Comparison of ENCODE assay signal across 8 cellular contexts in genomic region chr1:244865028-244865371, GRCh38. TPM values are rescaled to one million over a fixed set of nuclear protein-coding genes. Genes with fewer than 3 reads are reported as not detected.
A peak's percentile ranks its signal among the peaks of the same experiment; 100 is the strongest.
DNase-seq lines count a peak whose midpoint lies in the region; ATAC-seq, FAIRE-seq and TF ChIP-seq lines count a peak whose summit lies in the region.

No MANE protein-coding gene starts in this region.

- TSS peak; percentile 97 for BruUV-seq in HepG2 (replicated peaks; lab: Mats Ljungman, UMichigan)

- H3K4me3 ChIP-seq in brain microvascular endothelial cell (ENCODE audit: low read depth, low read length) (peak overlapping the region; percentile 62), HepG2 (replicated peaks in 1 of 3; ENCODE audit: insufficient read depth in 1 of 3, low read depth in 2 of 3, low read length in 3 of 3) (peak overlapping the region; percentile 62 to 100 (median 97))

- WGBS in HepG2 (ENCODE audit: low lambda C conversion rate), result 0% methylated on average over 9 of the region's 9 CpGs

- H3K9ac ChIP-seq in HepG2 (ENCODE audit: insufficient read depth, low read depth, low read length), result peak overlapping the region; percentile 100

- peak; percentile 46 for ATAC-seq in HepG2
- no peak for ATAC-seq in HG03457 (IDR thresholded peaks at IDR 0.05; ENCODE audit: unreplicated experiment)
- no peak for ATAC-seq in sciatic nerve

- CTCF ChIA-PET in HepG2 (lab: Yijun Ruan, JAX; ENCODE audit: low intra/inter-chr PET ratio, low total read pairs), result no interaction called here

- POLR2A ChIA-PET in HepG2 (lab: Yijun Ruan, JAX), result interaction anchor here (0.6 to 8.0 kb wide), 9 partner anchors 12 to 213 kb away, joined by 3 to 163 read pairs (median 6); partner anchors contain the start of gene COX20

- peaks cover 29% of the 10 kb centered on the region for H4K20me1 ChIP-seq in HepG2 (ENCODE audit: insufficient read depth, low read length)

- peaks cover 15% of the 10 kb centered on the region for H3K36me3 ChIP-seq in brain microvascular endothelial cell (replicated peaks)
- H3K36me3 ChIP-seq in HepG2 (replicated peaks in 1 of 2; ENCODE audit: control insufficient read depth in 1 of 2, insufficient read depth in 2 of 2, low read length in 2 of 2), result peaks cover 2 to 18% of the 10 kb centered on the region in 2 experiments

- peaks cover 36% of the 10 kb centered on the region for H3K36me3 Mint-ChIP-seq in stimulated activated naive CD8-positive, alpha-beta T cell treated with anti-CD3 and anti-CD28 coated beads, Interleukin-15, Interleukin-2, amounts not matched to agents 100 ng/mL and 50 ng/mL, for 24 hours (ENCODE audit: low read depth)

- no peak for TF ChIP-seq POLR2A in HepG2 (IDR thresholded peaks at IDR 0.05; ENCODE audit: insufficient read depth in 1 of 2, low read depth in 2 of 2, low read length in 2 of 2)

- peak overlapping the region; percentile 85 for H3K4me2 ChIP-seq in HepG2 (ENCODE audit: low read depth, low read length)

- H3K27ac ChIP-seq in brain microvascular endothelial cell, result peak overlapping the region; percentile 92
- H3K27ac ChIP-seq in HepG2 (ENCODE audit: extremely low read length, insufficient read depth, low read length), result peak overlapping the region; percentile 100

- H3K4me1 Mint-ChIP-seq in stimulated activated naive CD8-positive, alpha-beta T cell treated with anti-CD3 and anti-CD28 coated beads, Interleukin-15, Interleukin-2, amounts not matched to agents 100 ng/mL and 50 ng/mL, for 24 hours (ENCODE audit: low read depth), result peaks cover 42% of the 10 kb centered on the region

- H3K27me3 Mint-ChIP-seq in stimulated activated naive CD8-positive, alpha-beta T cell treated with anti-CD3 and anti-CD28 coated beads, Interleukin-15, Interleukin-2, amounts not matched to agents 100 ng/mL and 50 ng/mL, for 24 hours, result no peaks in the 10 kb centered on the region

- in situ Hi-C loops in brain microvascular endothelial cell (cut with HindIII; ENCODE audit: low pct_ligation_motif_present, low sequenced_read_pairs) (no loop called here), HepG2 (cut with HindIII; ENCODE audit: extremely low pct_ligation_motif_present, low pct_unique_long_range_greater_than_20kb) (no loop called here)

- TF ChIP-seq RAD21 in HepG2 (CRISPR knock-in tag; IDR thresholded peaks at IDR 0.05), result no peak

- no peak overlapping the region for H2AFZ ChIP-seq in HepG2 (ENCODE audit: low read length)

- intact Hi-C loops in HepG2 (cut with micrococcal nuclease; ENCODE audit: unreplicated experiment), result loop anchor here (5.0 kb wide), 1 partner anchor 52 kb away; no protein-coding TSS in a partner anchor
- intact Hi-C loops in sciatic nerve (cut with DNase I), result no loop called here

- H3K79me2 ChIP-seq in HepG2 (ENCODE audit: insufficient read depth, low read length), result peaks cover 44% of the 10 kb centered on the region

- peak overlapping the region; percentile 95 for H3K4me3 Mint-ChIP-seq in stimulated activated naive CD8-positive, alpha-beta T cell treated with anti-CD3 and anti-CD28 coated beads, Interleukin-15, Interleukin-2, amounts not matched to agents 100 ng/mL and 50 ng/mL, for 24 hours

- H3K27ac Mint-ChIP-seq in stimulated activated naive CD8-positive, alpha-beta T cell treated with anti-CD3 and anti-CD28 coated beads, Interleukin-15, Interleukin-2, amounts not matched to agents 100 ng/mL and 50 ng/mL, for 24 hours, result peak overlapping the region; percentile 99

- H3K9me3 ChIP-seq in HepG2 (ENCODE audit: low read length), result no peaks in the 10 kb centered on the region

- TF ChIP-seq EP300 in HepG2 (IDR thresholded peaks at IDR 0.05; ENCODE audit: low read depth in 2 of 2, low read length in 2 of 2) (no peak), HepG2 (CRISPR knock-in tag; IDR thresholded peaks at IDR 0.05; ENCODE audit: borderline replicate concordance) (no peak)

- TF ChIP-seq CTCF in brain microvascular endothelial cell (IDR thresholded peaks at IDR 0.05; ENCODE audit: low read depth, low read length, missing control alignments) (no peak), HepG2 (CRISPR knock-in tag; IDR thresholded peaks at IDR 0.05) (no peak)

- peak; percentile 28 for FAIRE-seq in HepG2 (lab: Jason Lieb, UNC)

- peaks cover 54% of the 10 kb centered on the region for H3K4me1 ChIP-seq in HepG2 (ENCODE audit: insufficient read depth, low read length)

- H3K9me3 Mint-ChIP-seq in stimulated activated naive CD8-positive, alpha-beta T cell treated with anti-CD3 and anti-CD28 coated beads, Interleukin-15, Interleukin-2, amounts not matched to agents 100 ng/mL and 50 ng/mL, for 24 hours, result no peaks in the 10 kb centered on the region

- DNase-seq in NCI-H446 (lab: John Stamatoyannopoulos, UW) (peak; percentile 55 to 71), NCI-H446 treated with DMSO at 0.1 percent for 48 hours (lab: John Stamatoyannopoulos, UW) (no peak), SHP77 treated with DMSO at 0.1 percent for 48 hours (lab: John Stamatoyannopoulos, UW) (peak; percentile 59), brain microvascular endothelial cell (no peak), HepG2 (ENCODE audit: low spot score) (peak; percentile 49), sciatic nerve (ENCODE audit: low spot score) (no peak)

- H3K27me3 ChIP-seq in brain microvascular endothelial cell (replicated peaks) (no peaks in the 10 kb centered on the region), HepG2 (ENCODE audit: control insufficient read depth in 1 of 2, insufficient read depth in 2 of 2, low read length in 2 of 2) (no peaks in the 10 kb centered on the region; a peak in 1 of 5 replicates)

TF ChIP-seq in HepG2, 621 proteins besides CTCF, POLR2A, EP300 and RAD21 (continues in another document):
- peak; percentile 9 for TF ChIP-seq ZNF605 (CRISPR knock-in tag; IDR thresholded peaks at IDR 0.05)
- no peak for TF ChIP-seq IRF2 (CRISPR knock-in tag; IDR thresholded peaks at IDR 0.05)
- peak; percentile 29; the same call in 1 of the 2 replicates for TF ChIP-seq NFIC (IDR thresholded peaks at IDR 0.05; ENCODE audit: low read length)
- peak; percentile 1 for TF ChIP-seq ASH2L (IDR thresholded peaks at IDR 0.05; ENCODE audit: insufficient read length, low read depth, low read length)
- 0 out of 2 replicates have a peak, but pooled peaks have one; percentile 17 for TF ChIP-seq SNAPC5 (CRISPR knock-in tag; IDR thresholded peaks at IDR 0.05; ENCODE audit: borderline replicate concordance)
- TF ChIP-seq ZFP90 (CRISPR knock-in tag; IDR thresholded peaks at IDR 0.05; ENCODE audit: borderline replicate concordance), result no peak
- no peak for TF ChIP-seq RORA (CRISPR knock-in tag; IDR thresholded peaks at IDR 0.05)
- TF ChIP-seq ZC3H4 (CRISPR knock-in tag; IDR thresholded peaks at IDR 0.05; ENCODE audit: borderline replicate concordance), result peak; percentile 81

RNA-seq across cellular contexts. Expression of gene HNRNPU, which starts 0.7 kb away (rescaled TPM):
- total RNA-seq in HepG2 (2016; rRNA removed; fragmentation: Illumina TruSeq; extraction: Trizol) (508 and 657 TPM in 2 replicates), sciatic nerve (318 TPM)
- total RNA-seq in HepG2 (2016; cell fraction: cytosol; rRNA removed; fragmentation: Illumina TruSeq; extraction: Trizol; ENCODE audit: low read depth), result 36.7 and 41.2 TPM in 2 replicates
- 513 and 625 TPM in 2 replicates for total RNA-seq in HepG2 (2016; cell fraction: insoluble cytoplasmic fraction; rRNA removed; fragmentation: Illumina TruSeq; extraction: Trizol)
- total RNA-seq in HepG2 (2016; cell fraction: membrane; rRNA removed; fragmentation: Illumina TruSeq; extraction: Trizol), result 92.2 and 116 TPM in 2 replicates
- 356 and 374 TPM in 2 replicates for total RNA-seq in HepG2 (2016; cell fraction: nucleus; rRNA removed; fragmentation: Illumina TruSeq; extraction: Trizol)
- polyA plus RNA-seq in HepG2 (2011; rRNA removed), result 87.9 and 101 TPM in 2 replicates
- 51.0 and 69.9 TPM in 2 replicates for polyA plus RNA-seq in HepG2 (2011; cell fraction: cytosol; rRNA removed)
- polyA plus RNA-seq in HepG2 (2011; cell fraction: nucleus; rRNA removed), result 74.8 and 100.0 TPM in 2 replicates
- polyA plus RNA-seq in HepG2 (2012), result 171 and 263 TPM in 2 replicates
- 19.0 and 23.4 TPM in 2 replicates for polyA plus RNA-seq in HepG2 (2016; cell fraction: cytosol; fragmentation: Illumina TruSeq; extraction: Trizol; ENCODE audit: low read depth)
- 629 and 634 TPM in 2 replicates for polyA plus RNA-seq in HepG2 (2016; cell fraction: insoluble cytoplasmic fraction; fragmentation: Illumina TruSeq; extraction: Trizol; ENCODE audit: low read depth)
- polyA plus RNA-seq in HepG2 (2016; cell fraction: membrane; fragmentation: Illumina TruSeq; extraction: Trizol; ENCODE audit: low read depth), result 53.4 and 62.4 TPM in 2 replicates
- 455 and 473 TPM in 2 replicates for polyA plus RNA-seq in HepG2 (2016; cell fraction: nucleus; fragmentation: Illumina TruSeq; extraction: Trizol; ENCODE audit: insufficient read depth, low read depth)
- 81.5 and 284 TPM in 2 replicates for polyA minus RNA-seq in HepG2 (2011; rRNA and poly(A)+ RNA removed; ENCODE audit: low replicate concordance)
- 160 and 172 TPM in 2 replicates for polyA minus RNA-seq in HepG2 (2011; cell fraction: cytosol; rRNA and poly(A)+ RNA removed)
- 231 and 261 TPM in 2 replicates for polyA minus RNA-seq in HepG2 (2011; cell fraction: nucleus; rRNA and poly(A)+ RNA removed)

RNA-seq across cellular contexts. Expression of gene COX20, which starts 29.5 kb away (rescaled TPM):
- total RNA-seq in HepG2 (2016; rRNA removed; fragmentation: Illumina TruSeq; extraction: Trizol), result 95.8 and 110 TPM in 2 replicates
- 122 and 124 TPM in 2 replicates for total RNA-seq in HepG2 (2016; cell fraction: cytosol; rRNA removed; fragmentation: Illumina TruSeq; extraction: Trizol; ENCODE audit: low read depth)
- total RNA-seq in HepG2 (2016; cell fraction: insoluble cytoplasmic fraction; rRNA removed; fragmentation: Illumina TruSeq; extraction: Trizol), result 90.4 and 108 TPM in 2 replicates
- total RNA-seq in HepG2 (2016; cell fraction: membrane; rRNA removed; fragmentation: Illumina TruSeq; extraction: Trizol), result 155 and 158 TPM in 2 replicates
- total RNA-seq in HepG2 (2016; cell fraction: nucleus; rRNA removed; fragmentation: Illumina TruSeq; extraction: Trizol), result 33.7 and 46.6 TPM in 2 replicates
- 24.3 and 34.4 TPM in 2 replicates for polyA plus RNA-seq in HepG2 (2011; rRNA removed)
- 18.9 and 30.5 TPM in 2 replicates for polyA plus RNA-seq in HepG2 (2011; cell fraction: cytosol; rRNA removed)
- polyA plus RNA-seq in HepG2 (2011; cell fraction: nucleus; rRNA removed), result 16.5 and 23.4 TPM in 2 replicates
- polyA plus RNA-seq in HepG2 (2012), result 51.2 and 83.5 TPM in 2 replicates
- polyA plus RNA-seq in HepG2 (2016; cell fraction: cytosol; fragmentation: Illumina TruSeq; extraction: Trizol; ENCODE audit: low read depth), result 262 and 273 TPM in 2 replicates
- 173 and 179 TPM in 2 replicates for polyA plus RNA-seq in HepG2 (2016; cell fraction: insoluble cytoplasmic fraction; fragmentation: Illumina TruSeq; extraction: Trizol; ENCODE audit: low read depth)
- polyA plus RNA-seq in HepG2 (2016; cell fraction: membrane; fragmentation: Illumina TruSeq; extraction: Trizol; ENCODE audit: low read depth), result 249 and 251 TPM in 2 replicates
- 103 and 109 TPM in 2 replicates for polyA plus RNA-seq in HepG2 (2016; cell fraction: nucleus; fragmentation: Illumina TruSeq; extraction: Trizol; ENCODE audit: insufficient read depth, low read depth)
- 5.2 and 10.0 TPM in 2 replicates for polyA minus RNA-seq in HepG2 (2011; rRNA and poly(A)+ RNA removed; ENCODE audit: low replicate concordance)
- polyA minus RNA-seq in HepG2 (2011; cell fraction: cytosol; rRNA and poly(A)+ RNA removed), result 8.2 and 13.3 TPM in 2 replicates
- polyA minus RNA-seq in HepG2 (2011; cell fraction: nucleus; rRNA and poly(A)+ RNA removed), result 49.2 and 55.6 TPM in 2 replicates
- total RNA-seq in sciatic nerve, result 23.7 TPM

Comparison
In these comparisons a context has a peak if more than half of its experiments do, and no peak if none do; other contexts are left out.
1. DNase-seq: peak in NCI-H446 (2 of 2), SHP77 treated with DMSO at 0.1 percent for 48 hours (single experiment) and HepG2 (single experiment); none in NCI-H446 treated with DMSO at 0.1 percent for 48 hours (single experiment), brain microvascular endothelial cell (single experiment) and sciatic nerve (single experiment).